Comparison of ENCODE assay signal across 1 cellular context in genomic region chr7:134905375-134905774, GRCh38.
TF ChIP-seq lines count a peak whose summit lies in the region.

No MANE protein-coding gene starts in this region.

TF ChIP-seq in GM23338, 12 proteins besides CTCF, POLR2A, EP300 and RAD21 (continued from another document):
- TF ChIP-seq, protein P1, sequence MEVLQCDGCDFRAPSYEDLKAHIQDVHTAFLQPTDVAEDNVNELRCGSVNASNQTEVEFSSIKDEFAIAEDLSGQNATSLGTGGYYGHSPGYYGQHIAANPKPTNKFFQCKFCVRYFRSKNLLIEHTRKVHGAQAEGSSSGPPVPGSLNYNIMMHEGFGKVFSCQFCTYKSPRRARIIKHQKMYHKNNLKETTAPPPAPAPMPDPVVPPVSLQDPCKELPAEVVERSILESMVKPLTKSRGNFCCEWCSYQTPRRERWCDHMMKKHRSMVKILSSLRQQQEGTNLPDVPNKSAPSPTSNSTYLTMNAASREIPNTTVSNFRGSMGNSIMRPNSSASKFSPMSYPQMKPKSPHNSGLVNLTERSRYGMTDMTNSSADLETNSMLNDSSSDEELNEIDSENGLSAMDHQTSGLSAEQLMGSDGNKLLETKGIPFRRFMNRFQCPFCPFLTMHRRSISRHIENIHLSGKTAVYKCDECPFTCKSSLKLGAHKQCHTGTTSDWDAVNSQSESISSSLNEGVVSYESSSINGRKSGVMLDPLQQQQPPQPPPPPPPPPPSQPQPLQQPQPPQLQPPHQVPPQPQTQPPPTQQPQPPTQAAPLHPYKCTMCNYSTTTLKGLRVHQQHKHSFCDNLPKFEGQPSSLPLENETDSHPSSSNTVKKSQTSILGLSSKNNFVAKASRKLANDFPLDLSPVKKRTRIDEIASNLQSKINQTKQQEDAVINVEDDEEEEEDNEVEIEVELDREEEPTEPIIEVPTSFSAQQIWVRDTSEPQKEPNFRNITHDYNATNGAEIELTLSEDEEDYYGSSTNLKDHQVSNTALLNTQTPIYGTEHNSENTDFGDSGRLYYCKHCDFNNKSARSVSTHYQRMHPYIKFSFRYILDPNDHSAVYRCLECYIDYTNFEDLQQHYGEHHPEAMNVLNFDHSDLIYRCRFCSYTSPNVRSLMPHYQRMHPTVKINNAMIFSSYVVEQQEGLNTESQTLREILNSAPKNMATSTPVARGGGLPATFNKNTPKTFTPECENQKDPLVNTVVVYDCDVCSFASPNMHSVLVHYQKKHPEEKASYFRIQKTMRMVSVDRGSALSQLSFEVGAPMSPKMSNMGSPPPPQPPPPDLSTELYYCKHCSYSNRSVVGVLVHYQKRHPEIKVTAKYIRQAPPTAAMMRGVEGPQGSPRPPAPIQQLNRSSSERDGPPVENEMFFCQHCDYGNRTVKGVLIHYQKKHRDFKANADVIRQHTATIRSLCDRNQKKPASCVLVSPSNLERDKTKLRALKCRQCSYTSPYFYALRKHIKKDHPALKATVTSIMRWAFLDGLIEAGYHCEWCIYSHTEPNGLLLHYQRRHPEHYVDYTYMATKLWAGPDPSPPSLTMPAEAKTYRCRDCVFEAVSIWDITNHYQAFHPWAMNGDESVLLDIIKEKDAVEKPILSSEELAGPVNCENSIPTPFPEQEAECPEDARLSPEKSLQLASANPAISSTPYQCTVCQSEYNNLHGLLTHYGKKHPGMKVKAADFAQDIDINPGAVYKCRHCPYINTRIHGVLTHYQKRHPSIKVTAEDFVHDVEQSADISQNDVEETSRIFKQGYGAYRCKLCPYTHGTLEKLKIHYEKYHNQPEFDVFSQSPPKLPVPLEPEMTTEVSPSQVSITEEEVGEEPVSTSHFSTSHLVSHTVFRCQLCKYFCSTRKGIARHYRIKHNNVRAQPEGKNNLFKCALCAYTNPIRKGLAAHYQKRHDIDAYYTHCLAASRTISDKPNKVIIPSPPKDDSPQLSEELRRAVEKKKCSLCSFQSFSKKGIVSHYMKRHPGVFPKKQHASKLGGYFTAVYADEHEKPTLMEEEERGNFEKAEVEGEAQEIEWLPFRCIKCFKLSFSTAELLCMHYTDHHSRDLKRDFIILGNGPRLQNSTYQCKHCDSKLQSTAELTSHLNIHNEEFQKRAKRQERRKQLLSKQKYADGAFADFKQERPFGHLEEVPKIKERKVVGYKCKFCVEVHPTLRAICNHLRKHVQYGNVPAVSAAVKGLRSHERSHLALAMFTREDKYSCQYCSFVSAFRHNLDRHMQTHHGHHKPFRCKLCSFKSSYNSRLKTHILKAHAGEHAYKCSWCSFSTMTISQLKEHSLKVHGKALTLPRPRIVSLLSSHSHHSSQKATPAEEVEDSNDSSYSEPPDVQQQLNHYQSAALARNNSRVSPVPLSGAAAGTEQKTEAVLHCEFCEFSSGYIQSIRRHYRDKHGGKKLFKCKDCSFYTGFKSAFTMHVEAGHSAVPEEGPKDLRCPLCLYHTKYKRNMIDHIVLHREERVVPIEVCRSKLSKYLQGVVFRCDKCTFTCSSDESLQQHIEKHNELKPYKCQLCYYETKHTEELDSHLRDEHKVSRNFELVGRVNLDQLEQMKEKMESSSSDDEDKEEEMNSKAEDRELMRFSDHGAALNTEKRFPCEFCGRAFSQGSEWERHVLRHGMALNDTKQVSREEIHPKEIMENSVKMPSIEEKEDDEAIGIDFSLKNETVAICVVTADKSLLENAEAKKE (CRISPR knock-in tag; IDR thresholded peaks at IDR 0.05), result no peak
- TF ChIP-seq EZH2phosphoT487 (IDR thresholded peaks at IDR 0.05; ENCODE audit: unreplicated experiment) (no peak), POLR2AphosphoS5 (IDR thresholded peaks at IDR 0.05; ENCODE audit: low read depth) (no peak), STAT1 (IDR thresholded peaks at IDR 0.05; ENCODE audit: unreplicated experiment) (no peak), ZNF331 (CRISPR knock-in tag; IDR thresholded peaks at IDR 0.05; ENCODE audit: low read depth) (no peak), JUNB (IDR thresholded peaks at IDR 0.05; ENCODE audit: unreplicated experiment) (no peak)
